Comparison of ENCODE assay signal across 22 cellular contexts in genomic region chr18:57048351-57048750, GRCh38.
"Had no signal": no experiment of that assay in that cellular context is flagged by ENCODE, and none has a peak within 500 bp of the region (broad histone marks: within the 10 kb centered on the region; RNA-seq: fewer than 3 reads in every experiment).

No MANE protein-coding gene starts in this region.

- H3K36me3 ChIP-seq: sigmoid colon, tibial artery had no signal

- H3K27ac Mint-ChIP-seq: memory B cell; naive B cell; natural killer cell treated with Interleukin-12 subunit alpha and Interleukin-12 subunit beta and Interleukin-15 and Interleukin-18, amount 100 ng/mL, for 72 hours; stimulated activated memory B cell treated with anti-CD40 and anti-IgM and Interleukin-4, amounts not matched to agents 10 μg/mL and 1 μg/mL and 100 μg/mL, for 72 hours; type B pancreatic cell had no signal

- DNase-seq: dermis blood vessel endothelial cell; effector memory CD4-positive, alpha-beta T cell; head of caudate nucleus; kidney; naive B cell; nucleus accumbens; psoas muscle; right cardiac atrium; sigmoid colon; stimulated activated CD4-positive, alpha-beta T cell treated with anti-CD3 and anti-CD28 coated beads, Interleukin-4, amount 100 ng/mL, for 4 hours; stimulated activated naive CD8-positive, alpha-beta T cell treated with anti-CD3 and anti-CD28 coated beads, Interleukin-15, Interleukin-2, amounts not matched to agents 100 U/mL and 50 U/mL, for 24 hours; substantia nigra; testis; tibial artery had no signal

- H3K4me3 ChIP-seq: coronary artery, lung, psoas muscle, sigmoid colon, testis, tibial artery had no signal

- H3K27ac ChIP-seq: coronary artery, psoas muscle, sigmoid colon, testis, tibial artery had no signal

- H3K4me1 ChIP-seq: psoas muscle, sigmoid colon, testis, tibial artery had no signal

- H3K9me3 ChIP-seq: psoas muscle, sigmoid colon, testis had no signal

- ATAC-seq: left lobe of liver; natural killer cell treated with Interleukin-12 subunit alpha and Interleukin-12 subunit beta and Interleukin-15 and Interleukin-18, amount 100 ng/mL, for 72 hours; psoas muscle; right cardiac atrium; stimulated activated memory B cell treated with anti-CD40 and anti-IgM and Interleukin-4, amounts not matched to agents 10 μg/mL and 1 μg/mL and 100 μg/mL, for 72 hours; stimulated activated naive CD8-positive, alpha-beta T cell treated with anti-CD3 and anti-CD28 coated beads, Interleukin-15, Interleukin-2, amounts not matched to agents 100 U/mL and 50 U/mL, for 24 hours had no signal

- H3K4me1 Mint-ChIP-seq: memory B cell; neural crest cell; stimulated activated memory B cell treated with anti-CD40 and anti-IgM and Interleukin-4, amounts not matched to agents 10 μg/mL and 1 μg/mL and 100 μg/mL, for 72 hours had no signal

- H3K4me3 Mint-ChIP-seq: memory B cell; naive B cell; natural killer cell treated with Interleukin-12 subunit alpha and Interleukin-12 subunit beta and Interleukin-15 and Interleukin-18, amount 100 ng/mL, for 72 hours; neural crest cell; stimulated activated memory B cell treated with anti-CD40 and anti-IgM and Interleukin-4, amounts not matched to agents 10 μg/mL and 1 μg/mL and 100 μg/mL, for 72 hours; type B pancreatic cell had no signal

- H3K36me3 Mint-ChIP-seq: memory B cell; naive B cell; natural killer cell treated with Interleukin-12 subunit alpha and Interleukin-12 subunit beta and Interleukin-15 and Interleukin-18, amount 100 ng/mL, for 72 hours; stimulated activated memory B cell treated with anti-CD40 and anti-IgM and Interleukin-4, amounts not matched to agents 10 μg/mL and 1 μg/mL and 100 μg/mL, for 72 hours; type B pancreatic cell had no signal

- H3K9me3 Mint-ChIP-seq: memory B cell; natural killer cell treated with Interleukin-12 subunit alpha and Interleukin-12 subunit beta and Interleukin-15 and Interleukin-18, amount 100 ng/mL, for 72 hours had no signal

- H3K27me3 ChIP-seq: testis, tibial artery had no signal
